21 cellular contexts compared by ENCODE assay signal in the genomic region with DNA sequence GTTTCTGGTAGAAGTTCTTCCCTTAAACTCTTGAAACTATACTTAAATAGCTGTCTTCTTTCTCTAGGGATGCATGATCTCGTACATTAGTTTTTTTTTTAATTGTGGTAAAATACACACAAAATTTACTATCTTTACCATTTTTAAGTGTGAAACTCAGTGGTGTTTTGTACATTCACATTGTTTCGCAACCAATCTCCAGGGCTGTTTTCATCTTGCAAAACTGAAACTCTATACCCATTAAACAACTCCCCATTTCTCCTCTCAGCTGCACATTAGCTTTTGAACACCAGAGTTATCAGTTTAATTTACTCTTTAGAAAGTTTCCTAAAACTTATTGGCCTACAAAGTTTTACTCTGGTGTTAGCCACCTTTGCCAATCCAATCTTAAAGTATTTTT.
"Had no signal": no experiment of that assay in that cellular context is flagged by ENCODE, and none has a peak within 500 bp of the region (broad histone marks: within the 10 kb centered on the region; RNA-seq: fewer than 3 reads in every experiment).

No MANE protein-coding gene starts in this region.

- FAIRE-seq: endometrium, frontal cortex had no signal

- H3K27me3 ChIP-seq: esophagus muscularis mucosa, heart right ventricle, left lung, suprapubic skin had no signal

- H3K27ac ChIP-seq: esophagus muscularis mucosa, heart right ventricle, left lung, psoas muscle, suprapubic skin had no signal

- ATAC-seq: activated CD4-positive, CD25-positive, alpha-beta regulatory T cell treated with anti-CD3 and anti-CD28 coated beads, Interleukin-2, amount 50 U/mL, for 24 hours; heart right ventricle; left lung; psoas muscle; sciatic nerve had no signal

- H3K4me3 ChIP-seq: esophagus muscularis mucosa, heart right ventricle, left lung, psoas muscle, suprapubic skin had no signal

- H3K4me3 Mint-ChIP-seq: activated naive CD8-positive, alpha-beta T cell; activated T-cell treated with anti-CD3 and anti-CD28 coated beads, Interleukin-2, amount 50 U/mL, for 24 hours; nephron; type B pancreatic cell had no signal

- H3K27ac Mint-ChIP-seq: activated naive CD8-positive, alpha-beta T cell; activated T-cell treated with anti-CD3 and anti-CD28 coated beads, Interleukin-2, amount 50 U/mL, for 24 hours; nephron; type B pancreatic cell had no signal

- H3K9me3 ChIP-seq: esophagus muscularis mucosa, heart right ventricle, left lung, psoas muscle, suprapubic skin had no signal

- H3K27me3 Mint-ChIP-seq: type B pancreatic cell had no signal

- DNase-seq: activated CD4-positive, alpha-beta T cell treated with anti-CD3 and anti-CD28 coated beads, Interleukin-2, amount 50 U/mL, for 4 hours; activated effector memory CD4-positive, alpha-beta T cell treated with anti-CD3 and anti-CD28 coated beads, Interleukin-2, amount 50 U/mL, for 16 hours; activated T-cell treated with anti-CD3 and anti-CD28 coated beads, Interleukin-2, amount 50 U/mL, for 24 hours; anterior cingulate cortex; heart right ventricle; islet precursor cell; left lung; mesendoderm; occipital lobe; psoas muscle; stimulated activated CD4-positive, alpha-beta T cell treated with anti-CD3 and anti-CD28 coated beads, Interleukin-2, amount 100 ng/mL, for 24 hours; stimulated activated naive CD4-positive, alpha-beta T cell had no signal

- H3K36me3 Mint-ChIP-seq: activated naive CD8-positive, alpha-beta T cell; type B pancreatic cell had no signal

- H3K4me1 ChIP-seq: esophagus muscularis mucosa, left lung, psoas muscle, suprapubic skin had no signal

- H3K9me3 Mint-ChIP-seq: activated T-cell treated with anti-CD3 and anti-CD28 coated beads, Interleukin-2, amount 50 U/mL, for 24 hours; nephron; type B pancreatic cell had no signal
